ENCODE assay signal across 8 cellular contexts in the genomic region with DNA sequence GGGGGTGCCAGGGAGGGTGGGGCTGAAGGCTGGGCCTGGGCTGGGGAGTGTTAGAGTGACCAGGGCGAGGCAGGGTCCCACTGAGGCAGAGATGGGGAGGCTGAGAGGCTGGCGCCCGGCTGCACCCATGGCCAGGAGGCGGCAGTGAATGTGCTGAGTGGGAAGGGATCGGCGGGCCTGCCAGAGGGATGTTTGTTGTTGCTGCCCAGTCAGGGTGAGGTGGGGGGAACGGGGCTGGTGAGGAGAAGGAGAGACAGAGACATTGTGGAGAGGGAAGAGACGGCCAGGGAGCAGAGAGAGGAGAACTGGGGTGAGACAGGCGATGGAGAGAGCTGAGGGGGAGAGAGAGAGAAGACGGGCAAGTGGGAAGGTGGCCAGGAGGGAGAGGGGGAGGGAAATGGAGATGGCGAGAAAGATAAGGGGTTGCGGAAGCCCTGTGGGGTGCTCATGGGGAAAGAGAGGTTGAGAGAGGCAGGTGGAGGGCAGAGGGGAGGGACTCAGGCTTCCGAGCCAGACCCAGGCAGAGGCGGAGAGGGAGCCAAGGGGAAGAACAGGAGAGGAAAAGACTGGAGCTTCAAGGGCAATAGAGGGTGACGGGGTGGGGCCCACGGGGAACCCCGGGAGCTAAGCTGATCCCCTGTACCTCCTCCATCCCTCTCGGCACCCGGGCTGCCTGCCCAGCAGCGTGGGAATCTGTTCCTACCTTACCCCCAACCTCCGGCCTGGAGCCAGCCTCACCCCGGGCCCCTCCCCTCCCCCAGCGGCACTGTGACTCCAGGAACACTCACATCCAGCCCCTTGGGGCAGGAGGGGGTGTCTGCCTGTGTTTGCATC. TPM values are rescaled to one million over a fixed set of nuclear protein-coding genes. Genes with fewer than 3 reads are reported as not detected.
DNase-seq lines count a peak whose midpoint lies in the region; ATAC-seq, FAIRE-seq and TF ChIP-seq lines count a peak whose summit lies in the region.

No MANE protein-coding gene starts in this region.

- TF ChIP-seq CTCF in heart right ventricle (IDR thresholded peaks at IDR 0.05) = peak in 2 of 9 donors; percentile 12 to 31
- no peak for TF ChIP-seq CTCF in retinal pigment epithelial cell (conservative IDR thresholded peaks at IDR 0.05; ENCODE audit: low read depth, low read length)

- peak; percentile 80 for DNase-seq in DMS79 treated with DMSO at 0.1 percent for 48 hours (lab: John Stamatoyannopoulos, UW)
- DNase-seq in NCI-H2196 treated with DMSO at 0.1 percent for 48 hours (lab: John Stamatoyannopoulos, UW; ENCODE audit: unreplicated experiment) = peak; percentile 40
- peak; percentile 50 for DNase-seq in activated gamma-delta T cell treated with anti-CD3 and anti-CD28 coated beads, Interleukin-2, amount 50 U/mL, for 16 hours (ENCODE audit: low read depth)
- DNase-seq in heart right ventricle = peak in 1 of 2 donors; percentile 44
- DNase-seq in retinal pigment epithelial cell (ENCODE audit: low read depth) = no peak
- no peak for DNase-seq in urothelium cell line (ENCODE audit: low spot score)
- DNase-seq in epidermal melanocyte (ENCODE audit: insufficient read length, low spot score) = no peak
- no peak for DNase-seq in hippocampal formation (lab: John Stamatoyannopoulos, UW)

- 1 to 3% methylated on average over 23 of the region's 23 CpGs for WGBS in heart right ventricle, 2 donors

- H3K27me3 ChIP-seq in heart right ventricle = no peaks in the 10 kb centered on the region

- intact Hi-C loops in heart right ventricle (cut with DNase I) = loop anchor here in 3 of 10 donors (1.0 to 5.0 kb wide), 4 partner anchors 65 to 121 kb away; partner anchors contain the start of gene CCDC97 (in 1 of the 3)

- ATAC-seq in heart right ventricle = peak; percentile 8 to 48 (median 20)

- H3K9me3 ChIP-seq in heart right ventricle = no peaks in the 10 kb centered on the region

- H3K36me3 ChIP-seq in heart right ventricle = peaks cover 0 to 58% (median 6%) of the 10 kb centered on the region in 9 donors

- H3K27ac ChIP-seq in heart right ventricle = peak overlapping the region; percentile 69 to 94 (median 90)

- FAIRE-seq in urothelium cell line (lab: Jason Lieb, UNC) = no peak

- peaks cover 13 to 87% (median 62%) of the 10 kb centered on the region in 9 donors for H3K4me1 ChIP-seq in heart right ventricle

- H3K4me3 ChIP-seq in heart right ventricle (peak overlapping the region; percentile 16 to 73 (median 61)), retinal pigment epithelial cell (ENCODE audit: low read length) (peak overlapping the region; percentile 29)

RNA-seq across cellular contexts. Expression of gene B3GNT8, which starts 0.7 kb away (rescaled TPM):
- 10 to 100 TPM in 2 of 10 donors, 1 to 10 TPM in 8; 6.2 to 11.7 (median 8.8) TPM for total RNA-seq in heart right ventricle
- polyA plus RNA-seq in heart right ventricle = 10 to 100 TPM in 1 of 2 donors, 1 to 10 TPM in 1; 3.3 to 13.3 TPM

RNA-seq across cellular contexts. Expression of gene DMAC2, which starts 11.8 kb away (rescaled TPM):
- 100 to 1,000 TPM in 5 of 10 donors, 10 to 100 TPM in 5; 80.8 to 139 (median 101) TPM for total RNA-seq in heart right ventricle
- 100 to 1,000 TPM; 103 to 118 TPM for polyA plus RNA-seq in heart right ventricle

RNA-seq across cellular contexts. Expression of gene ERICH4, which starts 15.1 kb away (rescaled TPM):
- total RNA-seq in heart right ventricle = under 1 TPM in 1 of 10 donors, not detected in 9; 0.37 TPM
- polyA plus RNA-seq in heart right ventricle = under 1 TPM in 1 of 2 donors, not detected in 1; 0.10 TPM

RNA-seq across cellular contexts. Expression of gene BCKDHA, which starts 30.2 kb away (rescaled TPM):
- 10 to 100 TPM; 35.5 to 63.0 (median 42.5) TPM for total RNA-seq in heart right ventricle
- polyA plus RNA-seq in heart right ventricle = 10 to 100 TPM; 19.5 to 74.6 TPM

RNA-seq across cellular contexts. Expression of gene EXOSC5, which starts 30.7 kb away (rescaled TPM):
- total RNA-seq in heart right ventricle = 10 to 100 TPM; 10.6 to 17.8 (median 13.6) TPM
- polyA plus RNA-seq in heart right ventricle = 10 to 100 TPM; 17.1 to 43.8 TPM

Comparison
In these comparisons a context has a peak if more than half of its experiments do, and no peak if none do; other contexts are left out.
1. DNase-seq: peak in DMS79 treated with DMSO at 0.1 percent for 48 hours (single experiment), NCI-H2196 treated with DMSO at 0.1 percent for 48 hours (single experiment) and activated gamma-delta T cell treated with anti-CD3 and anti-CD28 coated beads, Interleukin-2, amount 50 U/mL, for 16 hours (single experiment); none in retinal pigment epithelial cell (single experiment), urothelium cell line (single experiment), epidermal melanocyte (single experiment) and hippocampal formation (0 of 2).